ENCODE assay signal across 1 cellular context in the genomic region with DNA sequence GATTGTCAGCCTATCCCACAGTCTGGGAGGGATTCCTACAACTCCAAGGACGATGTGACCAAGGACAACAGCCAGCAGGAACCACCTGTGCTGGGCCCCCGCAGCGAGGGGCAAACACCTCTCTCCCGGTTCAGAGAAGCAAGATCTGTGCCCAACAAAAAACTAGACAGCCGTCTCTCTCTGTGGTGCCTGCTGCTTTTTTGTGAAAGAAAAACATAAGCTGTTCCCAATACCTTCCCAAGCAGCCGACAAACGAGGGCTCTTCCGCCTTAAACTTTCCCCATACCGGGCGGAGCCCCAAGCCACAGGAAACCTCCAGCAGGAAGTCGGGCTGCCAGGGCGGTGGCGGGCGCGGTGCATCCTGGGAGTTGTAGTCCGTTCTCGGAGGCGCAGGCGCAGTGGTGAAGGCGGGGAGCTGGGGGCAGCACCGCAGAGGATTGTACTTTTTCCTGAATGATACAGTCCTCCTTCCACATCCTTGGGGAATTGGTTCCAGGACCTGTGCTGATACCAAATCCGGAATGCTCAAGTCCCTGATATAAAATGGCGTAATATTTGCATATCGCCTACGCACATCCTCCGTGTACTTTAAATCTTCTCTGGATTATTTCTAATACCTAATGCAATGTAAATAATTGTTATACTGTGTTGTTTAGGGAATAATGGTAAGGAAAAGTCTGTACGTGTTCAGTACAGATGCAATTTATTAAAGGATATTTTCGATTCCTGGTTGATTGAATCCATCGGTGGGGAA.
A peak's percentile ranks its signal among the peaks of the same experiment; 100 is the strongest.
TF ChIP-seq lines count a peak whose summit lies in the region.

No MANE protein-coding gene starts in this region.

TF ChIP-seq in HepG2, 621 proteins besides CTCF, POLR2A, EP300 and RAD21 (continued from another document and continues in another):
- TF ChIP-seq, protein P1, sequence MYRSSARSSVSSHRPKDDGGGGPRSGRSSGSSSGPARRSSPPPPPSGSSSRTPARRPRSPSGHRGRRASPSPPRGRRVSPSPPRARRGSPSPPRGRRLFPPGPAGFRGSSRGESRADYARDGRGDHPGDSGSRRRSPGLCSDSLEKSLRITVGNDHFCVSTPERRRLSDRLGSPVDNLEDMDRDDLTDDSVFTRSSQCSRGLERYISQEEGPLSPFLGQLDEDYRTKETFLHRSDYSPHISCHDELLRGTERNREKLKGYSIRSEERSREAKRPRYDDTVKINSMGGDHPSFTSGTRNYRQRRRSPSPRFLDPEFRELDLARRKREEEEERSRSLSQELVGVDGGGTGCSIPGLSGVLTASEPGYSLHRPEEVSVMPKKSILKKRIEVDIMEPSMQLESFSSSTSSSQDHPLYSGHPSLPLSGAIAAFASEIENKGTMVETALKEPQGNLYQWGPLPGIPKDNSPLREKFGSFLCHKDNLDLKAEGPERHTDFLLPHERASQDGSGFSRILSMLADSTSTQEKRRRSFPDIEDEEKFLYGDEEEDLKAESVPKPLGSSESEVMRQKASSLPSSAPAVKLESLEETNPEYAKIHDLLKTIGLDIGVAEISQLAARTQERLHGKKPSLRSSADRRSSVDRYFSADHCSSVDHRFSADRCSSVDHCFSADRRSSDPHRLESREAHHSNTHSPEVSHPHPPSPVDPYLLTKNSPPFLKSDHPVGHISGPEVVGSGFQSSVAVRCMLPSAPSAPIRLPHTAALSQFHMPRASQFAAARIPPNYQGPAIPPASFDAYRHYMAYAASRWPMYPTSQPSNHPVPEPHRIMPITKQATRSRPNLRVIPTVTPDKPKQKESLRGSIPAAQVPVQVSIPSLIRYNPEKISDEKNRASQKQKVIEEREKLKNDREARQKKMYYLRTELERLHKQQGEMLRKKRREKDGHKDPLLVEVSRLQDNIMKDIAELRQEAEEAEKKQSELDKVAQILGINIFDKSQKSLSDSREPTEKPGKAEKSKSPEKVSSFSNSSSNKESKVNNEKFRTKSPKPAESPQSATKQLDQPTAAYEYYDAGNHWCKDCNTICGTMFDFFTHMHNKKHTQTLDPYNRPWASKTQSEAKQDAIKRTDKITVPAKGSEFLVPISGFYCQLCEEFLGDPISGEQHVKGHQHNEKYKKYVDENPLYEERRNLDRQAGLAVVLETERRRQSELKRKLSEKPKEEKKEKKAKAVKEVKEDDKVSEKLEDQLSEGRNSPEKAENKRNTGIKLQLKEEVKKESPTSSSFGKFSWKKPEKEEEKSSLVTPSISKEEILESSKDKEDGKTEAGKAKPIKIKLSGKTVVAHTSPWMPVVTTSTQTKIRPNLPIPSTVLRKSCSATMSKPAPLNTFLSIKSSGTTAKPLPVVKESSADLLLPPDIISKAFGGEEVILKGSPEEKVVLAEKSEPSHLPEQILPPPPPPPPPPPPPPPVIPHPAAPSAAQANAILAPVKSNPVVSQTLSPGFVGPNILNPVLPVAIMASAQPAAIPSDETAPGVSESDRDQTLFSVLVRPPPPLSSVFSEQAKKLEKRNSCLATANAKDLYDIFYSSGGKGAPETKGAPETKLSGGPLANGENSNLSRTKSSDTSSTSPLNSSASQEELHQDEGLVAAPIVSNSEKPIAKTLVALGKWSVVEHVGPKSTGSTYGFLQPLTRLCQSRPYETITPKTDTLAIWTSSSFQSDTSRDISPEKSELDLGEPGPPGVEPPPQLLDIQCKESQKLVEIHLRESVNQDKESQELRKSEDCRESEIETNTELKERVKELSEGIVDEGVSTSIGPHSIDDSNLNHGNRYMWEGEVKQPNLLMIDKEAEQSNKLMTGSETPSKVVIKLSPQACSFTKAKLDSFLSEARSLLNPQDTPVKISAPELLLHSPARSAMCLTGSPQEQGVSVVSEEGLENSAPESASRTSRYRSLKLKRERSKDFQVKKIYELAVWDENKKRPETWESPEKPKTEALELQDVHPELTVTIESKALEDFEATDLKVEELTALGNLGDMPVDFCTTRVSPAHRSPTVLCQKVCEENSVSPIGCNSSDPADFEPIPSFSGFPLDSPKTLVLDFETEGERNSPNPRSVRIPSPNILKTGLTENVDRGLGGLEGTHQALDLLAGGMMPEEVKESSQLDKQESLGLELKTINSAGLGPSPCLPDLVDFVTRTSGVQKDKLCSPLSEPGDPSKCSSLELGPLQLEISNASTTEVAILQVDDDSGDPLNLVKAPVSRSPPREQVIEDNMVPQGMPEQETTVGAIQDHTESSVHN (CRISPR knock-in tag; IDR thresholded peaks at IDR 0.05), result 0 out of 2 replicates have a peak, but pooled peaks have one; percentile 22
- TF ChIP-seq ZNF674 (CRISPR knock-in tag; IDR thresholded peaks at IDR 0.05; ENCODE audit: low read depth) (0 out of 2 replicates have a peak, but pooled peaks have one; percentile 53), SAP130 (CRISPR knock-in tag; IDR thresholded peaks at IDR 0.05; ENCODE audit: low read depth) (peak; percentile 90), KDM2A (CRISPR knock-in tag; IDR thresholded peaks at IDR 0.05; ENCODE audit: borderline replicate concordance, low read depth) (peak; percentile 62), TOPORS (CRISPR knock-in tag; IDR thresholded peaks at IDR 0.05) (no peak), SYNCRIP (IDR thresholded peaks at IDR 0.05; ENCODE audit: insufficient read depth, low read depth, low read length) (no peak), JUND (CRISPR knock-in tag; IDR thresholded peaks at IDR 0.05) (no peak), ZNF350 (CRISPR knock-in tag; IDR thresholded peaks at IDR 0.05; ENCODE audit: borderline replicate concordance, low read depth) (peak; percentile 55), FOXK2 (IDR thresholded peaks at IDR 0.05) (no peak), TBL1XR1 (IDR thresholded peaks at IDR 0.05; ENCODE audit: borderline replicate concordance, low read length, partially characterized antibody) (no peak), YEATS2 (CRISPR knock-in tag; IDR thresholded peaks at IDR 0.05; ENCODE audit: borderline replicate concordance) (peak; percentile 67; the same call in 1 of the 2 replicates), MIER2 (CRISPR knock-in tag; IDR thresholded peaks at IDR 0.05) (no peak), ZNF512B (CRISPR knock-in tag; IDR thresholded peaks at IDR 0.05; ENCODE audit: borderline replicate concordance) (no peak), SMC3 (IDR thresholded peaks at IDR 0.05; ENCODE audit: low read length) (no peak), ZNF549 (CRISPR knock-in tag; IDR thresholded peaks at IDR 0.05) (no peak), SAFB2 (CRISPR knock-in tag; IDR thresholded peaks at IDR 0.05; ENCODE audit: borderline replicate concordance, low read depth) (no peak), ZNF605 (CRISPR knock-in tag; IDR thresholded peaks at IDR 0.05) (peak; percentile 83; the same call in 1 of the 2 replicates), NONO (IDR thresholded peaks at IDR 0.05) (no peak), NONO (CRISPR knock-in tag; conservative IDR thresholded peaks at IDR 0.05) (peak; percentile 53; the same call in 1 of the 2 replicates), ZNF772 (CRISPR knock-in tag; IDR thresholded peaks at IDR 0.05) (peak; percentile 82), TBX3 (IDR thresholded peaks at IDR 0.05; ENCODE audit: borderline replicate concordance) (no peak), ZNF446 (CRISPR knock-in tag; IDR thresholded peaks at IDR 0.05) (no peak), KAT7 (CRISPR knock-in tag; IDR thresholded peaks at IDR 0.05; ENCODE audit: borderline replicate concordance) (0 out of 2 replicates have a peak, but pooled peaks have one; percentile 26), ZNF142 (CRISPR knock-in tag; IDR thresholded peaks at IDR 0.05) (no peak), MBD4 (IDR thresholded peaks at IDR 0.05; ENCODE audit: borderline replicate concordance, low read length) (no peak), ZNF552 (CRISPR knock-in tag; IDR thresholded peaks at IDR 0.05; ENCODE audit: borderline replicate concordance) (0 out of 2 replicates have a peak, but pooled peaks have one; percentile 41), ETV5 (CRISPR knock-in tag; IDR thresholded peaks at IDR 0.05; ENCODE audit: borderline replicate concordance) (peak; percentile 65), KMT2A (CRISPR knock-in tag; IDR thresholded peaks at IDR 0.05) (no peak)
- TF ChIP-seq, protein P2, sequence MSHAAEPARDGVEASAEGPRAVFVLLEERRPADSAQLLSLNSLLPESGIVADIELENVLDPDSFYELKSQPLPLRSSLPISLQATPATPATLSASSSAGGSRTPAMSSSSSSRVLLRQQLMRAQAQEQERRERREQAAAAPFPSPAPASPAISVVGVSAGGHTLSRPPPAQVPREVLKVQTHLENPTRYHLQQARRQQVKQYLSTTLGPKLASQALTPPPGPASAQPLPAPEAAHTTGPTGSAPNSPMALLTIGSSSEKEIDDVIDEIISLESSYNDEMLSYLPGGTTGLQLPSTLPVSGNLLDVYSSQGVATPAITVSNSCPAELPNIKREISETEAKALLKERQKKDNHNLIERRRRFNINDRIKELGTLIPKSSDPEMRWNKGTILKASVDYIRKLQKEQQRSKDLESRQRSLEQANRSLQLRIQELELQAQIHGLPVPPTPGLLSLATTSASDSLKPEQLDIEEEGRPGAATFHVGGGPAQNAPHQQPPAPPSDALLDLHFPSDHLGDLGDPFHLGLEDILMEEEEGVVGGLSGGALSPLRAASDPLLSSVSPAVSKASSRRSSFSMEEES (CRISPR knock-in tag; IDR thresholded peaks at IDR 0.05), result no peak
- TF ChIP-seq, protein P3, sequence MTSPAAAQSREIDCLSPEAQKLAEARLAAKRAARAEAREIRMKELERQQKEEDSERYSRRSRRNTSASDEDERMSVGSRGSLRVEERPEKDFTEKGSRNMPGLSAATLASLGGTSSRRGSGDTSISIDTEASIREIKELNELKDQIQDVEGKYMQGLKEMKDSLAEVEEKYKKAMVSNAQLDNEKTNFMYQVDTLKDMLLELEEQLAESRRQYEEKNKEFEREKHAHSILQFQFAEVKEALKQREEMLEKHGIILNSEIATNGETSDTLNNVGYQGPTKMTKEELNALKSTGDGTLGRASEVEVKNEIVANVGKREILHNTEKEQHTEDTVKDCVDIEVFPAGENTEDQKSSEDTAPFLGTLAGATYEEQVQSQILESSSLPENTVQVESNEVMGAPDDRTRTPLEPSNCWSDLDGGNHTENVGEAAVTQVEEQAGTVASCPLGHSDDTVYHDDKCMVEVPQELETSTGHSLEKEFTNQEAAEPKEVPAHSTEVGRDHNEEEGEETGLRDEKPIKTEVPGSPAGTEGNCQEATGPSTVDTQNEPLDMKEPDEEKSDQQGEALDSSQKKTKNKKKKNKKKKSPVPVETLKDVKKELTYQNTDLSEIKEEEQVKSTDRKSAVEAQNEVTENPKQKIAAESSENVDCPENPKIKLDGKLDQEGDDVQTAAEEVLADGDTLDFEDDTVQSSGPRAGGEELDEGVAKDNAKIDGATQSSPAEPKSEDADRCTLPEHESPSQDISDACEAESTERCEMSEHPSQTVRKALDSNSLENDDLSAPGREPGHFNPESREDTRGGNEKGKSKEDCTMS (CRISPR knock-in tag; conservative IDR thresholded peaks at IDR 0.05), result no peak
- TF ChIP-seq, protein P4, sequence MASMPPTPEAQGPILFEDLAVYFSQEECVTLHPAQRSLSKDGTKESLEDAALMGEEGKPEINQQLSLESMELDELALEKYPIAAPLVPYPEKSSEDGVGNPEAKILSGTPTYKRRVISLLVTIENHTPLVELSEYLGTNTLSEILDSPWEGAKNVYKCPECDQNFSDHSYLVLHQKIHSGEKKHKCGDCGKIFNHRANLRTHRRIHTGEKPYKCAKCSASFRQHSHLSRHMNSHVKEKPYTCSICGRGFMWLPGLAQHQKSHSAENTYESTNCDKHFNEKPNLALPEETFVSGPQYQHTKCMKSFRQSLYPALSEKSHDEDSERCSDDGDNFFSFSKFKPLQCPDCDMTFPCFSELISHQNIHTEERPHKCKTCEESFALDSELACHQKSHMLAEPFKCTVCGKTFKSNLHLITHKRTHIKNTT (CRISPR knock-in tag; IDR thresholded peaks at IDR 0.05), result no peak
